ENCODE assay signal across 21 cellular contexts in genomic region chr2:231987088-231987788, GRCh38. TPM values are rescaled to one million over a fixed set of nuclear protein-coding genes. Genes with fewer than 3 reads are reported as not detected.
DNase-seq lines count a peak whose midpoint lies in the region; ATAC-seq and TF ChIP-seq lines count a peak whose summit lies in the region.
"Had no signal": no experiment of that assay in that cellular context is flagged by ENCODE, and none has a peak within 500 bp of the region (broad histone marks: within the 10 kb centered on the region; RNA-seq: fewer than 3 reads in every experiment).

No MANE protein-coding gene starts in this region.

- no peak overlapping the region for H3K27ac ChIP-seq in mammary epithelial cell (ENCODE audit: insufficient read depth, low read depth, low read length)
- H3K27ac ChIP-seq: C4-2B had no signal

- in situ Hi-C loops in mammary epithelial cell (cut with MboI; ENCODE audit: low sequenced_read_pairs in 2 of 2) = no loop called here

- H4K20me1 ChIP-seq in mammary epithelial cell (ENCODE audit: insufficient read depth, low read length) = no peaks in the 10 kb centered on the region

- no TSS peak for BruUV-seq in mammary epithelial cell (replicated peaks; lab: Mats Ljungman, UMichigan)

- H3K27me3 ChIP-seq in mammary epithelial cell (ENCODE audit: insufficient read depth, low read length) = no peaks in the 10 kb centered on the region

- peaks cover 51% of the 10 kb centered on the region for H3K4me1 Mint-ChIP-seq in WTC11
- peaks cover 2% of the 10 kb centered on the region for H3K4me1 Mint-ChIP-seq in activated CD8-positive, alpha-beta memory T cell treated with anti-CD3 and anti-CD28 coated beads, Interleukin-2, amount 10 ng/mL, durations not matched to agents 7 days and 5 days

- no peaks in the 10 kb centered on the region for H3K36me3 ChIP-seq in mammary epithelial cell (ENCODE audit: insufficient read depth, low read length)

- H3K9me3 Mint-ChIP-seq in WTC11 = 0 out of 2 replicates have a peak, but pooled peaks cover 4% of the 10 kb centered on the region
- no peaks in the 10 kb centered on the region for H3K9me3 Mint-ChIP-seq in activated CD8-positive, alpha-beta memory T cell treated with anti-CD3 and anti-CD28 coated beads, Interleukin-2, amount 10 ng/mL, durations not matched to agents 7 days and 5 days (ENCODE audit: low read depth)
- H3K9me3 Mint-ChIP-seq: activated T-helper 17 cell treated with anti-CD3 and anti-CD28 coated beads, Interleukin-2, amount 50 U/mL, for 72 hours; central memory CD8-positive, alpha-beta T cell; effector memory CD8-positive, alpha-beta T cell; naive thymus-derived CD4-positive, alpha-beta T cell had no signal

- ATAC-seq in WTC11 = no peak
- no peak for ATAC-seq in activated CD8-positive, alpha-beta memory T cell treated with anti-CD3 and anti-CD28 coated beads, Interleukin-2, amount 10 ng/mL, durations not matched to agents 7 days and 5 days
- ATAC-seq: activated T-helper 17 cell treated with anti-CD3 and anti-CD28 coated beads, Interleukin-2, amount 50 U/mL, for 72 hours; effector memory CD8-positive, alpha-beta T cell; naive thymus-derived CD4-positive, alpha-beta T cell had no signal

- H3K9me3 ChIP-seq in mammary epithelial cell (replicated peaks; ENCODE audit: insufficient read depth, low read length) = no peaks in the 10 kb centered on the region

- H3K4me1 ChIP-seq in mammary epithelial cell (ENCODE audit: insufficient read depth, low read length) = peaks cover 15% of the 10 kb centered on the region

- dilution Hi-C loops in mammary epithelial cell (cut with HindIII; ENCODE audit: low sequenced_read_pairs) = no loop called here

- 45% methylated on average over 5 of the region's 5 CpGs for WGBS in mammary epithelial cell (ENCODE audit: low coverage, missing lambda C conversion rate)

- intact Hi-C loops in mammary epithelial cell (cut with micrococcal nuclease) = no loop called here

- TF ChIP-seq CTCF in WTC11 (IDR thresholded peaks at IDR 0.05) (no peak), mammary epithelial cell (conservative IDR thresholded peaks at IDR 0.05 in 1 of 2, IDR thresholded peaks at IDR 0.05 in 1 of 2; ENCODE audit: extremely low read depth in 1 of 2, insufficient read depth in 1 of 2, low read depth in 1 of 2, low read length in 2 of 2) (no peak)

- DNase-seq in DMS79 (lab: John Stamatoyannopoulos, UW) (peak; percentile 1), DMS79 treated with DMSO at 0.1 percent for 48 hours (lab: John Stamatoyannopoulos, UW) (no peak), WTC11 (ENCODE audit: low spot score) (no peak), foreskin melanocyte (peak; percentile 71), retina (peak; percentile 7), mammary epithelial cell (no peak), D341Med (ENCODE audit: low spot score) (no peak)
- no peak for DNase-seq in activated CD8-positive, alpha-beta memory T cell treated with anti-CD3 and anti-CD28 coated beads, Interleukin-2, amount 10 ng/mL, durations not matched to agents 7 days and 5 days
- DNase-seq: 8988T; effector memory CD8-positive, alpha-beta T cell; HCEC 1CT; naive thymus-derived CD4-positive, alpha-beta T cell; NCI-H146; SHP77 treated with DMSO at 0.1 percent for 48 hours; stimulated activated naive CD4-positive, alpha-beta T cell treated with Interleukin-2 at 50 U/mL for 16 hours; trophoblast cell had no signal

- POLR2A ChIA-PET in WTC11 (lab: Charles Lee) = no interaction called here

- CTCF ChIA-PET in WTC11 (lab: Charles Lee) = interaction anchor here (0.5 kb wide), 1 partner anchor 310 kb away, joined by 5 read pairs; no protein-coding TSS in a partner anchor
- CTCF ChIA-PET in mammary epithelial cell (lab: Charles Lee; ENCODE audit: low non-redundant PET) = no interaction called here
- CTCF ChIA-PET in activated CD8-positive, alpha-beta memory T cell treated with anti-CD3 and anti-CD28 coated beads, Interleukin-2, amount 10 ng/mL, durations not matched to agents 7 days and 5 days (lab: Charles Lee) = interaction anchor here (1.0 kb wide), 2 partner anchors 10 to 62 kb away, joined by 4 read pairs; no protein-coding TSS in a partner anchor

- no peak overlapping the region for H3K4me3 ChIP-seq in mammary epithelial cell (replicated peaks in 1 of 3; ENCODE audit: insufficient read depth in 1 of 3, low read depth in 2 of 3, low read length in 3 of 3)
- H3K4me3 ChIP-seq: lung had no signal

- H3K9ac ChIP-seq in mammary epithelial cell (ENCODE audit: insufficient read depth, low read length) = no peak overlapping the region

- no peak overlapping the region for H2AFZ ChIP-seq in mammary epithelial cell (ENCODE audit: low read depth, low read length)

- no peaks in the 10 kb centered on the region for H3K27me3 Mint-ChIP-seq in WTC11 (ENCODE audit: low read depth)
- no peaks in the 10 kb centered on the region for H3K27me3 Mint-ChIP-seq in activated CD8-positive, alpha-beta memory T cell treated with anti-CD3 and anti-CD28 coated beads, Interleukin-2, amount 10 ng/mL, durations not matched to agents 7 days and 5 days
- H3K27me3 Mint-ChIP-seq: activated T-helper 17 cell treated with anti-CD3 and anti-CD28 coated beads, Interleukin-2, amount 50 U/mL, for 72 hours; central memory CD8-positive, alpha-beta T cell; effector memory CD8-positive, alpha-beta T cell; naive thymus-derived CD4-positive, alpha-beta T cell; progenitor cell of endocrine pancreas had no signal

- no peaks in the 10 kb centered on the region for H3K36me3 Mint-ChIP-seq in WTC11
- H3K36me3 Mint-ChIP-seq in activated CD8-positive, alpha-beta memory T cell treated with anti-CD3 and anti-CD28 coated beads, Interleukin-2, amount 10 ng/mL, durations not matched to agents 7 days and 5 days = peaks cover 2% of the 10 kb centered on the region

- peaks cover 84% of the 10 kb centered on the region for H3K79me2 ChIP-seq in mammary epithelial cell (ENCODE audit: insufficient read depth, low read length)

- H3K4me3 Mint-ChIP-seq in WTC11 = no peak overlapping the region
- no peak overlapping the region for H3K4me3 Mint-ChIP-seq in activated CD8-positive, alpha-beta memory T cell treated with anti-CD3 and anti-CD28 coated beads, Interleukin-2, amount 10 ng/mL, durations not matched to agents 7 days and 5 days
- H3K4me3 Mint-ChIP-seq: activated T-helper 17 cell treated with anti-CD3 and anti-CD28 coated beads, Interleukin-2, amount 50 U/mL, for 72 hours; central memory CD8-positive, alpha-beta T cell; effector memory CD8-positive, alpha-beta T cell had no signal

- H3K27ac Mint-ChIP-seq in WTC11 = peak overlapping the region; percentile 55
- H3K27ac Mint-ChIP-seq in activated CD8-positive, alpha-beta memory T cell treated with anti-CD3 and anti-CD28 coated beads, Interleukin-2, amount 10 ng/mL, durations not matched to agents 7 days and 5 days = no peak overlapping the region
- H3K27ac Mint-ChIP-seq: activated T-helper 17 cell treated with anti-CD3 and anti-CD28 coated beads, Interleukin-2, amount 50 U/mL, for 72 hours; naive thymus-derived CD4-positive, alpha-beta T cell; progenitor cell of endocrine pancreas had no signal

- no peak overlapping the region for H3K4me2 ChIP-seq in mammary epithelial cell (ENCODE audit: insufficient read depth, low read depth, low read length)

TF ChIP-seq in WTC11, 78 proteins besides CTCF, POLR2A, EP300 and RAD21 (continues in another document):
- no peak for TF ChIP-seq TEAD4 (CRISPR knock-in tag; IDR thresholded peaks at IDR 0.05)
- TF ChIP-seq ZNF423 (CRISPR knock-in tag; IDR thresholded peaks at IDR 0.05) = no peak
- no peak for TF ChIP-seq ZNF121 (CRISPR knock-in tag; IDR thresholded peaks at IDR 0.05)
- TF ChIP-seq E2F5 (CRISPR knock-in tag; IDR thresholded peaks at IDR 0.05) = no peak
- TF ChIP-seq SP1 (CRISPR knock-in tag; conservative IDR thresholded peaks at IDR 0.05) = no peak
- TF ChIP-seq MXD4 (CRISPR knock-in tag; IDR thresholded peaks at IDR 0.05; ENCODE audit: borderline replicate concordance) = no peak
- no peak for TF ChIP-seq ZNF281 (CRISPR knock-in tag; IDR thresholded peaks at IDR 0.05)

RNA-seq across cellular contexts. Expression of gene DIS3L2, which starts 25.7 kb away (rescaled TPM):
- 26.7 to 32.5 TPM (median 28.5 TPM) in 3 replicates for total RNA-seq in WTC11 (2021)
- total RNA-seq in mammary epithelial cell = 10 to 100 TPM; 29.3 to 29.7 TPM
- polyA plus RNA-seq in mammary epithelial cell = 9.6 TPM
- polyA minus RNA-seq in mammary epithelial cell = 39.0 TPM
- 10 to 100 TPM; 25.4 to 39.4 TPM for total RNA-seq in activated CD8-positive, alpha-beta memory T cell treated with anti-CD3 and anti-CD28 coated beads, Interleukin-2, amount 10 ng/mL, durations not matched to agents 7 days and 5 days

Comparison
In these comparisons a context has a peak if more than half of its experiments do, and no peak if none do; other contexts are left out.
1. DNase-seq: peak in DMS79 (single experiment), foreskin melanocyte (single experiment) and retina (single experiment); none in DMS79 treated with DMSO at 0.1 percent for 48 hours (single experiment), WTC11 (single experiment), mammary epithelial cell (single experiment), activated CD8-positive, alpha-beta memory T cell treated with anti-CD3 and anti-CD28 coated beads, Interleukin-2, amount 10 ng/mL, durations not matched to agents 7 days and 5 days (single experiment) and D341Med (single experiment).